Comparison of ENCODE assay signal across 19 cellular contexts in genomic region chr2:160223560-160223959, GRCh38. TPM values are rescaled to one million over a fixed set of nuclear protein-coding genes. Genes with fewer than 3 reads are reported as not detected.
DNase-seq lines count a peak whose midpoint lies in the region; ATAC-seq and TF ChIP-seq lines count a peak whose summit lies in the region.
"Had no signal": no experiment of that assay in that cellular context is flagged by ENCODE, and none has a peak within 500 bp of the region (broad histone marks: within the 10 kb centered on the region; RNA-seq: fewer than 3 reads in every experiment).

No MANE protein-coding gene starts in this region.

- H3K4me1 ChIP-seq in IMR-90 (ENCODE audit: control insufficient read depth, insufficient read depth, low read length): peaks cover 38% of the 10 kb centered on the region
- H3K4me1 ChIP-seq in breast epithelium: peaks cover 17 to 73% of the 10 kb centered on the region in 2 donors
- H3K4me1 ChIP-seq in osteoblast (ENCODE audit: insufficient read depth, low read length): peaks cover 61% of the 10 kb centered on the region

- CTCF ChIA-PET in Calu3 (lab: Charles Lee): interaction anchor here (0.7 to 1.5 kb wide), 4 partner anchors 9 to 840 kb away, joined by 3 to 6 read pairs (median 4); partner anchors contain the start of gene ITGB6
- CTCF ChIA-PET in IMR-90 (lab: Yijun Ruan, JAX): no interaction called here

- TF ChIP-seq POLR2A in IMR-90 (IDR thresholded peaks at IDR 0.05; ENCODE audit: low read depth, low read length) (no peak), breast epithelium (IDR thresholded peaks at IDR 0.05) (no peak)

- BruUV-seq in Calu3 (replicated peaks; lab: Mats Ljungman, UMichigan) (no TSS peak), IMR-90 (replicated peaks; lab: Mats Ljungman, UMichigan) (no TSS peak)

- peaks cover 0 to 6% of the 10 kb centered on the region in 2 experiments; a peak in 1 of 4 replicates for H3K79me1 ChIP-seq in IMR-90 (ENCODE audit: low read depth in 1 of 2, low read length in 2 of 2)

- intact Hi-C loops in Calu3 (cut with micrococcal nuclease; ENCODE audit: unreplicated experiment): loop anchor here (10.0 kb wide), 1 partner anchor 171 kb away; no protein-coding TSS in a partner anchor
- intact Hi-C loops in IMR-90 (cut with micrococcal nuclease): no loop called here
- intact Hi-C loops in breast epithelium (cut with DNase I; ENCODE audit: low total_unique reads): no loop called here

- no peaks in the 10 kb centered on the region for H3K9me3 ChIP-seq in IMR-90 (ENCODE audit: control insufficient read depth, insufficient read depth, low read length)
- H3K9me3 ChIP-seq in breast epithelium: no peaks in the 10 kb centered on the region
- no peaks in the 10 kb centered on the region for H3K9me3 ChIP-seq in osteoblast (ENCODE audit: low read depth, low read length)
- H3K9me3 ChIP-seq: esophagus muscularis mucosa had no signal

- dilution Hi-C loops in IMR-90 (cut with HindIII; ENCODE audit: low sequenced_read_pairs, unreplicated experiment): no loop called here

- H2BK20ac ChIP-seq in IMR-90 (ENCODE audit: low read depth, low read length): peak overlapping the region; percentile 92

- H2AK5ac ChIP-seq in IMR-90 (ENCODE audit: low read depth, low read length): peak overlapping the region; percentile 75

- H2AFZ ChIP-seq in IMR-90 (replicated peaks; ENCODE audit: low read length, poor library complexity) (no peak overlapping the region), osteoblast (ENCODE audit: low read length) (no peak overlapping the region)

- peak overlapping the region; percentile 90 for H2BK15ac ChIP-seq in IMR-90 (ENCODE audit: low read depth, low read length)

- no peaks in the 10 kb centered on the region for H3K9me3 Mint-ChIP-seq in Calu3 (ENCODE audit: low read depth, unreplicated experiment)
- H3K9me3 Mint-ChIP-seq: IgD-negative memory B cell, mesothelial cell of epicardium had no signal

- POLR2A ChIA-PET in IMR-90 (lab: Charles Lee; ENCODE audit: unreplicated experiment): no interaction called here

- peak overlapping the region; percentile 25 to 67 for H4K8ac ChIP-seq in IMR-90 (ENCODE audit: low read depth in 2 of 2, low read length in 2 of 2)

- H4K20me1 ChIP-seq in IMR-90 (ENCODE audit: insufficient read depth, low read length) (no peaks in the 10 kb centered on the region), osteoblast (ENCODE audit: insufficient read depth, low read length) (no peaks in the 10 kb centered on the region)

- H2BK5ac ChIP-seq in IMR-90 (ENCODE audit: low read depth, low read length, poor library complexity, severe bottlenecking): peak overlapping the region; percentile 80

- H2BK120ac ChIP-seq in IMR-90 (ENCODE audit: low read depth, low read length): peak overlapping the region; percentile 81

- in situ Hi-C loops in IMR-90 (cut with MboI; ENCODE audit: low sequenced_read_pairs): no loop called here

- H3K23ac ChIP-seq in IMR-90 (ENCODE audit: low read depth, low read length): peak overlapping the region; percentile 35; the same call in 1 of the 2 replicates

- H4K5ac ChIP-seq in IMR-90 (ENCODE audit: low read depth, low read length): peak overlapping the region; percentile 64; the same call in 1 of the 2 replicates

- H3K4me3 Mint-ChIP-seq in Calu3 (ENCODE audit: low read depth, unreplicated experiment): peak overlapping the region; percentile 17
- H3K4me3 Mint-ChIP-seq: mesothelial cell of epicardium had no signal

- H3K79me2 ChIP-seq in osteoblast (ENCODE audit: insufficient read depth, low read length): no peaks in the 10 kb centered on the region

- H3K27ac ChIP-seq in IMR-90 (ENCODE audit: insufficient read depth, low read length) (peak overlapping the region; percentile 30; the same call in 1 of the 2 replicates), breast epithelium (peak overlapping the region; percentile 90 to 97), osteoblast (ENCODE audit: low read depth, low read length) (peak overlapping the region; percentile 81)
- H3K27ac ChIP-seq: C4-2B, esophagus muscularis mucosa, WERI-Rb-1 had no signal

- no peak for TF ChIP-seq CTCF in Calu3 (IDR thresholded peaks at IDR 0.05; ENCODE audit: unreplicated experiment)
- no peak for TF ChIP-seq CTCF in IMR-90 (conservative IDR thresholded peaks at IDR 0.05; ENCODE audit: low read depth, low read length)
- no peak for TF ChIP-seq CTCF in breast epithelium (IDR thresholded peaks at IDR 0.05)
- no peak for TF ChIP-seq CTCF in osteoblast (IDR thresholded peaks at IDR 0.05; ENCODE audit: extremely low read depth, low read depth, low read length)

- H3K18ac ChIP-seq in IMR-90 (ENCODE audit: low read depth, low read length): peak overlapping the region; percentile 92

- H3K4me3 ChIP-seq in IMR-90 (ENCODE audit: insufficient read depth, low read depth, low read length): no peak overlapping the region
- H3K4me3 ChIP-seq in breast epithelium: no peak overlapping the region
- no peak overlapping the region for H3K4me3 ChIP-seq in osteoblast (ENCODE audit: insufficient read depth, low read length)
- H3K4me3 ChIP-seq: esophagus muscularis mucosa had no signal

- no CpG with 5 or more reads among the region's 3 CpGs for WGBS in IMR-90 (ENCODE audit: extremely low coverage in 2 of 2, insufficient read length in 1 of 2), 2 experiments

- H3K27me3 ChIP-seq in IMR-90 (ENCODE audit: control insufficient read depth, insufficient read depth, low read length) (no peaks in the 10 kb centered on the region), breast epithelium (no peaks in the 10 kb centered on the region), osteoblast (ENCODE audit: insufficient read depth, low read length) (no peaks in the 10 kb centered on the region)
- H3K27me3 ChIP-seq: esophagus muscularis mucosa had no signal

- no peaks in the 10 kb centered on the region for H3K27me3 Mint-ChIP-seq in Calu3 (ENCODE audit: unreplicated experiment)
- H3K27me3 Mint-ChIP-seq: IgD-negative memory B cell had no signal

- no peak overlapping the region; the same call in 1 of the 2 replicates for H3K9ac ChIP-seq in IMR-90 (ENCODE audit: low read depth, low read length)

- H3K27ac Mint-ChIP-seq in Calu3 (ENCODE audit: unreplicated experiment): peak overlapping the region; percentile 94
- H3K27ac Mint-ChIP-seq: IgD-negative memory B cell had no signal

- peaks cover 95% of the 10 kb centered on the region for H3K4me1 Mint-ChIP-seq in Calu3 (ENCODE audit: low read depth, unreplicated experiment)

- no peaks in the 10 kb centered on the region for H3K36me3 ChIP-seq in IMR-90 (ENCODE audit: control insufficient read depth, insufficient read depth, low read length)
- H3K36me3 ChIP-seq in breast epithelium: no peaks in the 10 kb centered on the region
- H3K36me3 ChIP-seq in osteoblast (ENCODE audit: insufficient read depth, low read length): no peaks in the 10 kb centered on the region
- H3K36me3 ChIP-seq: esophagus muscularis mucosa, WERI-Rb-1 had no signal

- ATAC-seq in IMR-90 (ENCODE audit: low read depth) (no peak), HG02759 (IDR thresholded peaks at IDR 0.05; ENCODE audit: unreplicated experiment) (no peak), GM19455 (IDR thresholded peaks at IDR 0.05; ENCODE audit: unreplicated experiment) (no peak)

- H4K91ac ChIP-seq in IMR-90 (ENCODE audit: insufficient read depth, low read depth, low read length): peak overlapping the region; percentile 84

- peak overlapping the region; percentile 46; the same call in 1 of the 2 replicates for H3K14ac ChIP-seq in IMR-90 (replicated peaks; ENCODE audit: low read depth, low read length)

- TF ChIP-seq RAD21 in IMR-90 (IDR thresholded peaks at IDR 0.05; ENCODE audit: low read length): no peak

- H3K4ac ChIP-seq in IMR-90 (ENCODE audit: low read depth, low read length): peak overlapping the region; percentile 75

- H3K4me2 ChIP-seq in IMR-90 (ENCODE audit: low read depth, low read length) (no peak overlapping the region), osteoblast (ENCODE audit: insufficient read depth, low read length) (peak overlapping the region; percentile 56)

- peak overlapping the region; percentile 42; the same call in 1 of the 2 replicates for H3K56ac ChIP-seq in IMR-90 (ENCODE audit: extremely low read depth, insufficient read depth, low read length)

- H3K36me3 Mint-ChIP-seq in Calu3 (ENCODE audit: insufficient read depth, unreplicated experiment): peaks cover 26% of the 10 kb centered on the region
- H3K36me3 Mint-ChIP-seq: IgD-negative memory B cell, mesothelial cell of epicardium had no signal

- H3K9me1 ChIP-seq in IMR-90 (ENCODE audit: insufficient read depth, low read length): peaks cover 40% of the 10 kb centered on the region

- DNase-seq in Calu3 (no peak), IMR-90 (no peak), breast epithelium (ENCODE audit: low spot score in 2 of 2) (no peak), osteoblast (ENCODE audit: insufficient read length, low spot score, missing footprints) (no peak), NAMALWA (ENCODE audit: low spot score) (no peak), NCI-H748 treated with DMSO at 0.1 percent for 48 hours (lab: John Stamatoyannopoulos, UW) (no peak)
- DNase-seq: central memory CD4-positive, alpha-beta T cell; GDM1; NCI-H187; NCI-H69; posterior cingulate gyrus; WERI-Rb-1 had no signal

- peak overlapping the region; percentile 2 for H2AK9ac ChIP-seq in IMR-90 (replicated peaks; ENCODE audit: low read depth, low read length, poor library complexity)

TF ChIP-seq in IMR-90, 13 proteins besides CTCF, POLR2A, EP300 and RAD21 (continues in another document):
- TF ChIP-seq RCOR1 (IDR thresholded peaks at IDR 0.05; ENCODE audit: insufficient replicate concordance, low read length) (no peak), NFE2L2 (IDR thresholded peaks at IDR 0.05; ENCODE audit: low read depth, low read length) (no peak), CEBPB (IDR thresholded peaks at IDR 0.05; ENCODE audit: low read depth, low read length) (no peak), MXI1 (IDR thresholded peaks at IDR 0.05; ENCODE audit: borderline replicate concordance, low read depth, low read length) (no peak), USF2 (IDR thresholded peaks at IDR 0.05; ENCODE audit: low read depth, low read length) (no peak), MAFK (IDR thresholded peaks at IDR 0.05; ENCODE audit: low read depth, low read length) (no peak)

RNA-seq across cellular contexts. Expression of gene ITGB6, which starts 23.5 kb away (rescaled TPM):
- total RNA-seq in Calu3 (2022) (50.0 and 84.8 TPM in 2 replicates), IMR-90 (2012; rRNA removed) (under 0.01 TPM in 1 of 2 replicates, not detected in the other), breast epithelium (10 to 100 TPM in 2 of 3 donors, under 1 TPM in 1; 0.16 to 46.1 (median 16.7) TPM), osteoblast (under 0.01 TPM in 2 replicates)
- polyA plus RNA-seq in IMR-90 (2012; rRNA removed): not detected in 2 replicates
- not detected in 2 replicates for polyA plus RNA-seq in IMR-90 (2012; cell fraction: cytosol; rRNA removed)
- 0.02 TPM in 1 of 2 replicates, not detected in the other for polyA plus RNA-seq in IMR-90 (2012; cell fraction: nucleus; rRNA removed; ENCODE audit: low replicate concordance)
- total RNA-seq: SK-MEL-5 had no signal
- polyA plus RNA-seq: IgD-negative memory B cell had no signal

Comparison
In these comparisons a context has a peak if more than half of its experiments do, and no peak if none do; other contexts are left out.
1. H3K27ac ChIP-seq: peak in every context shown above with its lines; median percentile 94 in breast epithelium; 81 in osteoblast; 30 in IMR-90.